ENCODE assay signal across 7 cellular contexts in genomic region chr1:220904861-220905260, GRCh38.
"Had no signal": no experiment of that assay in that cellular context is flagged by ENCODE, and none has a peak within 500 bp of the region (broad histone marks: within the 10 kb centered on the region; RNA-seq: fewer than 3 reads in every experiment).

No MANE protein-coding gene starts in this region.

- H3K4me3 ChIP-seq: GM23248, HAP-1 had no signal

- H3K36me3 Mint-ChIP-seq: IgD-negative memory B cell had no signal

- DNase-seq: GM23248, GOT3, H7, KBM-7 had no signal

- H3K9me3 Mint-ChIP-seq: IgD-negative memory B cell had no signal

- H3K4me3 Mint-ChIP-seq: IgD-negative memory B cell had no signal

- H3K27ac Mint-ChIP-seq: IgD-negative memory B cell had no signal

- H3K27ac ChIP-seq: GM23248, HL-60 had no signal
